26 cellular contexts compared by ENCODE assay signal in the genomic region with DNA sequence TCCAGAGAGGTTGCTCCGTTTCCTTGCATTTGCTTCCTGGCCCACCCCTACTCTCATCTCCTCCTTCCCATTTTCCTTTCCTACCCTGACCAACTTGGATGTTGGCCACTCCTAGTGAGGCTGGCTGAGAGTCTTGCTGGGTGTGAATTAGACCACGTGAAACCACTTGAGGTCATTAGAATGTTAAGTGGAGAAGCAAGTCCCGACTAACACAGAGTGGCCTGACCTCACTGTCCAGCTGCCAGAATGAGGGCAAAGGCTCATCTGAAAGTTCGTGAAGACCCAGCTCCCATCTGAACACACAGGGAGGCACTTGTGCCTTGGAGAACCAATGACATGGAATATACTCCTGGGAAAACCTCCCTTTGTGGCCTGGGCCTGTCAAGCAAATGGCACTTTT.
"Had no signal": no experiment of that assay in that cellular context is flagged by ENCODE, and none has a peak within 500 bp of the region (broad histone marks: within the 10 kb centered on the region; RNA-seq: fewer than 3 reads in every experiment).

No MANE protein-coding gene starts in this region.

- H3K4me2 ChIP-seq: hepatocyte had no signal

- DNase-seq: colonic mucosa; effector CD8-positive, alpha-beta T cell; endodermal cell; foreskin fibroblast; heart left ventricle; kidney; naive B cell; nucleus accumbens; ovary; posterior cingulate gyrus; sigmoid colon; stimulated activated CD4-positive, alpha-beta T cell treated with anti-CD3 and anti-CD28 coated beads, Interleukin-2, amount 100 ng/mL, for 24 hours; stimulated activated CD4-positive, alpha-beta T cell treated with anti-CD3 and anti-CD28 coated beads, Interleukin-4, amount 100 ng/mL, for 24 hours; stimulated activated naive CD8-positive, alpha-beta T cell treated with anti-CD3 and anti-CD28 coated beads, Interleukin-15, Interleukin-2, amounts not matched to agents 100 U/mL and 50 U/mL, for 24 hours; substantia nigra; testis had no signal

- H2AFZ ChIP-seq: hepatocyte had no signal

- H3K4me1 ChIP-seq: colonic mucosa, gastroesophageal sphincter, heart left ventricle, sigmoid colon, testis, tibial nerve, vagina had no signal

- ATAC-seq: esophagus mucosa; gastroesophageal sphincter; heart left ventricle; left lobe of liver; natural killer cell treated with Interleukin-12 subunit alpha and Interleukin-12 subunit beta and Interleukin-15 and Interleukin-18, amount 100 ng/mL, for 72 hours; stimulated activated effector memory CD8-positive, alpha-beta T cell treated with anti-CD3 and anti-CD28 coated beads, Interleukin-12 subunit alpha, Interleukin-12 subunit beta, amount 100 ng/mL, for 72 hours; stimulated activated naive CD8-positive, alpha-beta T cell treated with anti-CD3 and anti-CD28 coated beads, Interleukin-15, Interleukin-2, amounts not matched to agents 100 U/mL and 50 U/mL, for 24 hours had no signal

- H3K27me3 ChIP-seq: colonic mucosa, gastroesophageal sphincter, heart left ventricle, hepatocyte, ovary, sigmoid colon, testis, tibial nerve, upper lobe of left lung, vagina had no signal

- H3K36me3 ChIP-seq: colonic mucosa, gastroesophageal sphincter, heart left ventricle, ovary, sigmoid colon, tibial nerve, upper lobe of left lung, vagina had no signal

- H3K27ac ChIP-seq: colonic mucosa, epithelial cell of prostate, gastroesophageal sphincter, heart left ventricle, hepatocyte, ovary, sigmoid colon, testis, tibial nerve, upper lobe of left lung, vagina had no signal

- H3K4me3 ChIP-seq: colonic mucosa, gastroesophageal sphincter, heart left ventricle, hepatocyte, ovary, sigmoid colon, testis, tibial nerve, upper lobe of left lung, vagina had no signal

- H3K79me2 ChIP-seq: hepatocyte had no signal

- H3K9me3 ChIP-seq: colonic mucosa, gastroesophageal sphincter, ovary, sigmoid colon, testis, tibial nerve, upper lobe of left lung, vagina had no signal
